8 cellular contexts compared by ENCODE assay signal in the genomic region with DNA sequence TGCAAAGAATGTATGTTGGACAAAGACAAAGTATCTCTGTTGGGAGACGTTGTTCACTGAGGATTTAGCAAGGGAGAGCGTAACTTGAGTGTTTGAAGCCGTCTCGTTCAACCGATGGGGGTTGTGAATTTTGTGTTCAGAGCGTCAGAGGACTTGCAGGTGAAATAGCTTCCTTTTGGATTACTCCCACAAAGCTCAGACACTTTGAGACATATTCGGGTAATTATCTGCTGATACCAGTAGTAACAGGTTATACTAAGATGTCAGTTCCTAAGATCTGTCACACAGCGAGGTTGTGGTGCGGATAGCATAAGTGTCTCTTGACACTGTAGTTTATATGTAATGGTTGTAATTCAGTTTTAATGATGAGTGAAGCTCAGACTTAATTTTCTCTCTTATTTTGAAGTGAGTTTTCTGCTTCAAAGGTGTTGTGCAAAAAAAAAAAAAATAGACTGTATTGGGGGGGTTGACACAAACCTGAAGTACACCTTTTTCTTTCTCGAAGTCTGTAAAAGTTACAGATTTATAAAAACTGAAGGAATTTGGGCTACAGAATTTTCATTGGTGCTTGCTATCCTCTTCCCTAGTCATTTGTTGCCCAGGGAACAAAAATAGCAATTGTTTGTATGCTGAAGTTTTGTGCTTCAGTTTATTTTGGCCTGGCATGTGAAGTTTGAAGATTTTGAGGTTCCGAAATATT. TPM values are rescaled to one million over a fixed set of nuclear protein-coding genes. Genes with fewer than 3 reads are reported as not detected.
DNase-seq lines count a peak whose midpoint lies in the region; ATAC-seq and TF ChIP-seq lines count a peak whose summit lies in the region.

No MANE protein-coding gene starts in this region.

- H4K8ac ChIP-seq in neuronal stem cell (ENCODE audit: low read depth, low read length) = no peak overlapping the region

- peaks cover 15% of the 10 kb centered on the region for H3K4me1 ChIP-seq in SJCRH30
- H3K4me1 ChIP-seq in neuronal stem cell (ENCODE audit: control insufficient read depth in 2 of 2, insufficient read depth in 1 of 2, low read depth in 1 of 2, low read length in 2 of 2) = peaks cover 0 to 10% of the 10 kb centered on the region in 2 donors

- H3K4me2 ChIP-seq in neuronal stem cell (ENCODE audit: insufficient read depth, low read length, poor library complexity, severe bottlenecking) = peak overlapping the region; percentile 60

- H2AFZ ChIP-seq in neuronal stem cell (ENCODE audit: low read length) = no peak overlapping the region

- H3K4me3 ChIP-seq in SJCRH30 (peak overlapping the region; percentile 95), epithelial cell of esophagus (ENCODE audit: low read length) (peak overlapping the region; percentile 92), neuronal stem cell (ENCODE audit: low read length in 2 of 2) (peak overlapping the region; percentile 87 to 88)

- H2BK120ac ChIP-seq in neuronal stem cell (ENCODE audit: low read depth, low read length) = no peak overlapping the region

- no peak for ATAC-seq in HG02763 (IDR thresholded peaks at IDR 0.05; ENCODE audit: unreplicated experiment)

- no CpG with 5 or more reads among the region's 11 CpGs for WGBS in neuronal stem cell (ENCODE audit: extremely low coverage in 2 of 2, insufficient read length in 2 of 2, insufficient replicate concordance in 1 of 2), 2 donors

- no peak overlapping the region for H3K18ac ChIP-seq in neuronal stem cell (ENCODE audit: low read length)

- DNase-seq in NCI-H2196 (lab: John Stamatoyannopoulos, UW; ENCODE audit: unreplicated experiment) = peak; percentile 43
- no peak for DNase-seq in NCI-H2196 treated with DMSO at 0.1 percent for 48 hours (lab: John Stamatoyannopoulos, UW; ENCODE audit: unreplicated experiment)
- no peak for DNase-seq in SJCRH30
- DNase-seq in epithelial cell of esophagus (ENCODE audit: low read depth) = no peak
- no peak for DNase-seq in neuronal stem cell (ENCODE audit: low spot score)
- no peak for DNase-seq in NCI-H2029 treated with DMSO at 0.1 percent for 48 hours (lab: John Stamatoyannopoulos, UW)
- DNase-seq in posterior cingulate gyrus = no peak

- H3K4ac ChIP-seq in neuronal stem cell (ENCODE audit: low read length) = no peak overlapping the region

- peaks cover 2% of the 10 kb centered on the region for H3K79me1 ChIP-seq in neuronal stem cell (ENCODE audit: low read depth, low read length)

- no peak overlapping the region for H2BK5ac ChIP-seq in neuronal stem cell (ENCODE audit: low read length)

- H3K9me3 ChIP-seq in SJCRH30 (replicated peaks) (no peaks in the 10 kb centered on the region), neuronal stem cell (replicated peaks in 1 of 2; ENCODE audit: control insufficient read depth in 2 of 2, insufficient read depth in 1 of 2, low read depth in 1 of 2, low read length in 2 of 2) (no peaks in the 10 kb centered on the region)

- no peak overlapping the region for H4K91ac ChIP-seq in neuronal stem cell (ENCODE audit: low read depth, low read length, poor library complexity)

- H3K9ac ChIP-seq in neuronal stem cell (ENCODE audit: low read depth, low read length, poor library complexity) = peak overlapping the region; percentile 82

- H2BK12ac ChIP-seq in neuronal stem cell (ENCODE audit: low read length) = no peak overlapping the region

- H3K36me3 ChIP-seq in SJCRH30 = no peaks in the 10 kb centered on the region
- H3K36me3 ChIP-seq in neuronal stem cell (replicated peaks in 1 of 2; ENCODE audit: control insufficient read depth in 2 of 2, insufficient read depth in 2 of 2, low read length in 2 of 2) = peaks cover 0 to 12% of the 10 kb centered on the region in 2 donors

- intact Hi-C loops in posterior cingulate gyrus (cut with DNase I) = loop anchor here (2.0 to 10.0 kb wide), 3 partner anchors 75 to 152 kb away; a partner anchor contains a TSS

- H3K14ac ChIP-seq in neuronal stem cell (ENCODE audit: low read length) = no peak overlapping the region

- no peak overlapping the region for H3K23ac ChIP-seq in neuronal stem cell (ENCODE audit: low read depth, low read length, poor library complexity)

- H2BK15ac ChIP-seq in neuronal stem cell (ENCODE audit: low read length) = no peak overlapping the region

- no peak overlapping the region for H2AK5ac ChIP-seq in neuronal stem cell (ENCODE audit: low read depth, low read length)

- H3K27me3 ChIP-seq in SJCRH30 = no peaks in the 10 kb centered on the region
- H3K27me3 ChIP-seq in neuronal stem cell (ENCODE audit: control insufficient read depth in 3 of 3, insufficient read depth in 3 of 3, low read depth in 1 of 3, low read length in 3 of 3) = no peaks in the 10 kb centered on the region

- TF ChIP-seq CTCF in epithelial cell of esophagus (IDR thresholded peaks at IDR 0.05; ENCODE audit: insufficient read depth, low read depth, low read length, missing control alignments) = no peak

- H3K27ac ChIP-seq in SJCRH30 (peak overlapping the region; percentile 78; the same call in 1 of the 2 replicates), neuronal stem cell (replicated peaks; ENCODE audit: low read length) (no peak overlapping the region)

RNA-seq across cellular contexts. Expression of a gene that starts 1.7 kb away (rescaled TPM):
- 54.4 and 56.0 TPM in 2 replicates for total RNA-seq in SJCRH30 (2014; rRNA removed; shearing (Covaris generic))
- 48.1 TPM for polyA plus RNA-seq in neuronal stem cell (2013, experiment 1 of 2)
- polyA plus RNA-seq in neuronal stem cell (2013, experiment 2 of 2) = 48.3 TPM
